27 cellular contexts compared by ENCODE assay signal in genomic region chr2:157685572-157685971, GRCh38.
"Had no signal": no experiment of that assay in that cellular context is flagged by ENCODE, and none has a peak within 500 bp of the region (broad histone marks: within the 10 kb centered on the region; RNA-seq: fewer than 3 reads in every experiment).

No MANE protein-coding gene starts in this region.

- H3K4me3 ChIP-seq: MG63, SJCRH30, SK-N-MC had no signal

- H3K27me3 ChIP-seq: MG63, SJCRH30 had no signal

- H3K36me3 ChIP-seq: MG63, SJCRH30, WERI-Rb-1 had no signal

- DNase-seq: activated CD4-positive, alpha-beta memory T cell treated with anti-CD3 and anti-CD28 coated beads, Interleukin-2, amount 10 ng/mL, durations not matched to agents 7 days and 5 days; activated CD4-positive, alpha-beta T cell treated with anti-CD3 and anti-CD28 coated beads for 1 hour; activated CD4-positive, alpha-beta T cell treated with anti-CD3 and anti-CD28 coated beads for 48 hours; activated CD4-positive, CD25-positive, alpha-beta regulatory T cell; activated CD8-positive, alpha-beta memory T cell treated with anti-CD3 and anti-CD28 coated beads for 24 hours; activated CD8-positive, alpha-beta memory T cell treated with anti-CD3 and anti-CD28 coated beads, Interleukin-2, amount 10 ng/mL, durations not matched to agents 7 days and 5 days; activated CD8-positive, alpha-beta memory T cell treated with anti-CD3 and anti-CD28 coated beads, Interleukin-2, amount 50 U/mL, for 48 hours; activated effector memory CD4-positive, alpha-beta T cell treated with Interleukin-2 at 50 U/mL for 16 hours; activated naive CD4-positive, alpha-beta T cell treated with anti-CD3 and anti-CD28 coated beads, Interleukin-2, amount 10 ng/mL, durations not matched to agents 7 days and 5 days; activated naive CD8-positive, alpha-beta T cell treated with anti-CD3 and anti-CD28 coated beads, Interleukin-2, amount 50 U/mL, for 24 hours; activated T-cell treated with anti-CD3 and anti-CD28 coated beads, Interleukin-2, amount 50 U/mL, for 48 hours; amniotic stem cell; aorta; Kasumi-1; KG1; MG63; NCI-H1048; NCI-H1436 treated with DMSO at 0.1 percent for 48 hours; NCI-H1694 treated with DMSO at 0.1 percent for 48 hours; NCI-H2029; NCI-H345; SHP77; SJCRH30; T1000; WERI-Rb-1 had no signal

- ATAC-seq: activated CD8-positive, alpha-beta memory T cell treated with anti-CD3 and anti-CD28 coated beads, Interleukin-2, amount 10 ng/mL, durations not matched to agents 7 days and 5 days; activated naive CD8-positive, alpha-beta T cell treated with anti-CD3 and anti-CD28 coated beads, Interleukin-2, amount 50 U/mL, for 24 hours; Panc1 had no signal

- H3K27ac ChIP-seq: SJCRH30, SK-N-MC, WERI-Rb-1 had no signal
